ENCODE assay signal across 14 cellular contexts in the genomic region with DNA sequence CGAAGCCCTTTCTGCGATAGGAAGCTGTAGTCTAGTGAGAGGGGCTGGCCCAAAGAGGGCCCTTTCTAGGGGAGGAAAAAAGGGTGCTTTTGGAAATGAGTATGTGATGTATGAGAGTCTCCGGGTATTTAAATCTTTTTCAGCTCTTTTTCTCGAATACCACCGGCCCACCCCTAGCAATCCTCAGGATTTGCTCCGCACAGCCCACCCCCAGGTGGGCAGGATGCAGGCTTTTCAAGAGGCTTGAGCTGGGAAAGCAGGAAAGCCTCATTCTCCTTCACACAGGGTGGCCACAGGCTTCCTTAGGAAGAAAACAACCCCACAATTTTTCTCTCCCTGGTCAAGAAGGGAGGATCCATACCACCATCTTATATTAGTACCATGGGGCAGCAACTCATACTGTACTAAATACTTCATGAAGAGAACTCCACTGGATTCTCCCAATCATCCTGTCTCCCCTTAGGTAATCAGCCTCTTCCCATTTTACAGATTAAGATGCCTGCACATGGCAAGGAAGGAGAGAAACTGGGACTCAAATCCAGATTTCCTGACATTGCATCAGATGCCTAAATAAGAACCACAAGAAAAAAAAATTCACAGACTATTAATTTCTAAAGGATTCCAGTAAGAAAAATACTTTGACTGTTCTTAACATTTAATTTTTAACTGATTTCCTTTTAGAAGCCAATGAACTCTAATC.
DNase-seq lines count a peak whose midpoint lies in the region; ATAC-seq and TF ChIP-seq lines count a peak whose summit lies in the region.
"Had no signal": no experiment of that assay in that cellular context is flagged by ENCODE, and none has a peak within 500 bp of the region (broad histone marks: within the 10 kb centered on the region; RNA-seq: fewer than 3 reads in every experiment).

No MANE protein-coding gene starts in this region.

- no peak for TF ChIP-seq CTCF in CD4-positive, alpha-beta T cell (IDR thresholded peaks at IDR 0.05)
- TF ChIP-seq CTCF in endodermal cell (conservative IDR thresholded peaks at IDR 0.05) (no peak), nephron progenitor cell (IDR thresholded peaks at IDR 0.05) (no peak), brain microvascular endothelial cell (IDR thresholded peaks at IDR 0.05; ENCODE audit: low read depth, low read length, missing control alignments) (no peak)

- CTCF ChIA-PET in CD4-positive, alpha-beta T cell (lab: Charles Lee), result no interaction called here

- ATAC-seq in CD4-positive, alpha-beta T cell (ENCODE audit: poor library complexity), result no peak
- ATAC-seq in HG03520 (IDR thresholded peaks at IDR 0.05; ENCODE audit: unreplicated experiment), result no peak
- ATAC-seq: left colon had no signal

- DNase-seq in CD4-positive, alpha-beta T cell, result no peak
- DNase-seq in LoVo (ENCODE audit: low spot score) (peak; percentile 34), endodermal cell (peak; percentile 67), nephron progenitor cell (no peak), brain microvascular endothelial cell (no peak), NCI-H146 treated with DMSO at 0.1 percent for 48 hours (lab: John Stamatoyannopoulos, UW; ENCODE audit: unreplicated experiment) (no peak), ACHN (no peak)
- DNase-seq: anterior cingulate cortex, left colon, NCI-H2081, uterus had no signal

- no peaks in the 10 kb centered on the region for H3K9me3 Mint-ChIP-seq in CD4-positive, alpha-beta T cell
- H3K9me3 Mint-ChIP-seq in endodermal cell (no peaks in the 10 kb centered on the region), nephron progenitor cell (no peaks in the 10 kb centered on the region)
- H3K9me3 Mint-ChIP-seq: activated T-helper 1 cell treated with anti-CD3 and anti-CD28 coated beads, Interleukin-12 subunit alpha, Interleukin-12 subunit beta, Interleukin-2, Interleukin-4 antibody, amounts not matched to agents 30 ng/mL and 10 ng/mL and 1 ng/mL, durations not matched to agents 14 hours and 24 hours and 36 hours had no signal

- WGBS in endodermal cell (ENCODE audit: insufficient coverage in 1 of 2, insufficient read length in 1 of 2), 2 experiments, result 38 to 48% methylated on average over 6 of the region's 6 CpGs

- H3K27ac Mint-ChIP-seq in CD4-positive, alpha-beta T cell, result peak overlapping the region; percentile 72
- H3K27ac Mint-ChIP-seq in endodermal cell (peak overlapping the region; percentile 24), nephron progenitor cell (peak overlapping the region; percentile 61)
- H3K27ac Mint-ChIP-seq: activated T-helper 1 cell treated with anti-CD3 and anti-CD28 coated beads, Interleukin-12 subunit alpha, Interleukin-12 subunit beta, Interleukin-2, Interleukin-4 antibody, amounts not matched to agents 30 ng/mL and 10 ng/mL and 1 ng/mL, durations not matched to agents 14 hours and 24 hours and 36 hours had no signal

- no peak overlapping the region for H3K27ac ChIP-seq in CD4-positive, alpha-beta T cell (ENCODE audit: low read depth, low read length)
- no peak overlapping the region for H3K27ac ChIP-seq in endodermal cell (ENCODE audit: low read depth, low read length)
- no peak overlapping the region for H3K27ac ChIP-seq in brain microvascular endothelial cell
- H3K27ac ChIP-seq: C4-2B, uterus had no signal

- no peaks in the 10 kb centered on the region for H3K27me3 Mint-ChIP-seq in CD4-positive, alpha-beta T cell
- H3K27me3 Mint-ChIP-seq in endodermal cell (ENCODE audit: insufficient read depth) (no peaks in the 10 kb centered on the region), nephron progenitor cell (ENCODE audit: low read depth, poor library complexity) (peaks cover 2% of the 10 kb centered on the region)

- POLR2A ChIA-PET in CD4-positive, alpha-beta T cell (lab: Charles Lee), result interaction anchor here (0.7 kb wide), 2 partner anchors 15 to 1060 kb away, joined by 3 read pairs; no protein-coding TSS in a partner anchor

- H3K4me3 Mint-ChIP-seq in CD4-positive, alpha-beta T cell, result no peak overlapping the region
- no peak overlapping the region for H3K4me3 Mint-ChIP-seq in endodermal cell
- H3K4me3 Mint-ChIP-seq in nephron progenitor cell, result no peak overlapping the region
- H3K4me3 Mint-ChIP-seq: activated T-helper 1 cell treated with anti-CD3 and anti-CD28 coated beads, Interleukin-12 subunit alpha, Interleukin-12 subunit beta, Interleukin-2, Interleukin-4 antibody, amounts not matched to agents 30 ng/mL and 10 ng/mL and 1 ng/mL, durations not matched to agents 14 hours and 24 hours and 36 hours had no signal

- in situ Hi-C loops in brain microvascular endothelial cell (cut with HindIII; ENCODE audit: low pct_ligation_motif_present, low sequenced_read_pairs) (no loop called here), ACHN (cut with HindIII; ENCODE audit: low pct_ligation_motif_present, low pct_unique_long_range_greater_than_20kb, low sequenced_read_pairs) (no loop called here)

- H3K4me1 ChIP-seq in endodermal cell (ENCODE audit: control insufficient read depth, insufficient read depth, low read length), result peaks cover 12% of the 10 kb centered on the region

- peaks cover 86% of the 10 kb centered on the region for H3K4me1 Mint-ChIP-seq in CD4-positive, alpha-beta T cell (ENCODE audit: low read depth)
- H3K4me1 Mint-ChIP-seq in endodermal cell (peaks cover 38% of the 10 kb centered on the region), nephron progenitor cell (peaks cover 93% of the 10 kb centered on the region)

- H3K36me3 ChIP-seq in endodermal cell (ENCODE audit: control insufficient read depth, insufficient read depth, low read length) (peaks cover 7% of the 10 kb centered on the region), brain microvascular endothelial cell (replicated peaks) (no peaks in the 10 kb centered on the region)
- H3K36me3 ChIP-seq: uterus had no signal

- intact Hi-C loops in CD4-positive, alpha-beta T cell (cut with DNase I, micrococcal nuclease), result no loop called here

- H3K4me3 ChIP-seq in endodermal cell (ENCODE audit: low read length), result no peak overlapping the region
- H3K4me3 ChIP-seq in brain microvascular endothelial cell (ENCODE audit: low read depth, low read length), result no peak overlapping the region
- H3K4me3 ChIP-seq: uterus had no signal

- no peaks in the 10 kb centered on the region for H3K27me3 ChIP-seq in CD4-positive, alpha-beta T cell (ENCODE audit: control insufficient read depth, insufficient read depth, low read length)
- H3K27me3 ChIP-seq in endodermal cell (ENCODE audit: control insufficient read depth, insufficient read depth, low read length, poor library complexity, severe bottlenecking) (no peaks in the 10 kb centered on the region), brain microvascular endothelial cell (replicated peaks) (no peaks in the 10 kb centered on the region)
- H3K27me3 ChIP-seq: uterus had no signal

- H3K9ac ChIP-seq in endodermal cell (ENCODE audit: extremely low read depth, low read length, poor library complexity, severe bottlenecking), result no peak overlapping the region

- peaks cover 57% of the 10 kb centered on the region for H3K36me3 Mint-ChIP-seq in CD4-positive, alpha-beta T cell (ENCODE audit: low read depth)
- H3K36me3 Mint-ChIP-seq in endodermal cell (ENCODE audit: low read depth) (peaks cover 2% of the 10 kb centered on the region), nephron progenitor cell (ENCODE audit: low read depth) (peaks cover 12% of the 10 kb centered on the region)

- no peaks in the 10 kb centered on the region for H3K9me3 ChIP-seq in CD4-positive, alpha-beta T cell (ENCODE audit: control insufficient read depth, low read length)
- H3K9me3 ChIP-seq in endodermal cell (ENCODE audit: control insufficient read depth, low read length), result no peaks in the 10 kb centered on the region
- H3K9me3 ChIP-seq: uterus had no signal

Comparison
In these comparisons a context has a peak if more than half of its experiments do, and no peak if none do; other contexts are left out.
1. DNase-seq: peak in LoVo (single experiment) and endodermal cell (single experiment); none in CD4-positive, alpha-beta T cell (0 of 10), nephron progenitor cell (single experiment), brain microvascular endothelial cell (single experiment), NCI-H146 treated with DMSO at 0.1 percent for 48 hours (single experiment) and ACHN (single experiment).
2. Peak in every context shown above with its lines, with median percentiles within 50 percentile points of each other: H3K27ac Mint-ChIP-seq.